ENCODE assay signal across 16 cellular contexts in the genomic region with DNA sequence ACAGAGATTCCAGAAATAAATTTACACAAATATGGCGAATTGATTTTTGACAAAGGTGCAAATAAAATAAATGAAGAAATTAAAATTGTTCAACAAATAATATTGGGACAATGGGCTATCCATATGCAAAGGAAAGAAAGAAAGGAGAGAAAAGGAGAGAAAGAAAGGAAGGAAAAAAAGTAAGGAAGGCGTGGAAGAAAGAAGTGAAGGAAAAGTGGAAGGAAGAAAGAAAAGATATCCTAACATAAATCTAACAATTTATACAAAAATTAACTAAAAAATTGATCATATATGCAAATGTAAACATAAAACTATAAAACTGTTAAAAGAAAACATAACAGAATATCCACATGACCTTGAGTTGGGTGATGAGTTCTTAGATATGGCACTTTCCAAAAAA.
DNase-seq lines count a peak whose midpoint lies in the region; ATAC-seq, FAIRE-seq and TF ChIP-seq lines count a peak whose summit lies in the region.
"Had no signal": no experiment of that assay in that cellular context is flagged by ENCODE, and none has a peak within 500 bp of the region (broad histone marks: within the 10 kb centered on the region; RNA-seq: fewer than 3 reads in every experiment).

No MANE protein-coding gene starts in this region.

- no peaks in the 10 kb centered on the region for H4K20me1 ChIP-seq in K562 (replicated peaks; ENCODE audit: control insufficient read depth, insufficient read depth, low read length)

- no peak for FAIRE-seq in K562 (lab: Jason Lieb, UNC)
- FAIRE-seq: D721Med had no signal

- no peaks in the 10 kb centered on the region for H3K9me1 ChIP-seq in K562 (ENCODE audit: control insufficient read depth, insufficient read depth, low read length)

- no peak for ATAC-seq in K562

- no peak for TF ChIP-seq RAD21 in K562 (CRISPR knock-in tag; conservative IDR thresholded peaks at IDR 0.05 in 1 of 2, IDR thresholded peaks at IDR 0.05 in 1 of 2)

- H3K27me3 Mint-ChIP-seq in activated naive CD4-positive, alpha-beta T cell treated with anti-CD3 and anti-CD28 coated beads, Interleukin-2, amount 50 U/mL, for 24 hours = peaks cover 69% of the 10 kb centered on the region
- H3K27me3 Mint-ChIP-seq in progenitor cell of endocrine pancreas = peaks cover 62% of the 10 kb centered on the region

- DNase-seq in activated naive CD4-positive, alpha-beta T cell (lab: John Stamatoyannopoulos, UW) = no peak
- DNase-seq in K562 (ENCODE audit: extremely low read depth in 1 of 4, low spot score in 3 of 4) (no peak), progenitor cell of endocrine pancreas (ENCODE audit: low spot score, unreplicated experiment) (no peak), posterior vena cava (ENCODE audit: low spot score) (no peak), NCI-H1436 (lab: John Stamatoyannopoulos, UW) (no peak)
- DNase-seq in stimulated activated CD4-positive, alpha-beta T cell treated with anti-CD3 and anti-CD28 coated beads, Interleukin-4, amount 100 ng/mL, for 1 hour = no peak
- DNase-seq: CD4-positive, alpha-beta T cell; DMS79 treated with DMSO at 0.1 percent for 48 hours; GM23248; NCI-H146; NCI-H2107; NCI-H345; Right ventricle myocardium superior had no signal

- peak overlapping the region; percentile 53 for H3K27ac Mint-ChIP-seq in activated naive CD4-positive, alpha-beta T cell treated with anti-CD3 and anti-CD28 coated beads, Interleukin-2, amount 50 U/mL, for 24 hours
- no peak overlapping the region for H3K27ac Mint-ChIP-seq in progenitor cell of endocrine pancreas
- H3K27ac Mint-ChIP-seq: CD4-positive, alpha-beta T cell had no signal

- POLR2A ChIA-PET in K562 (lab: Yijun Ruan, JAX) = no interaction called here

- no peaks in the 10 kb centered on the region for H3K79me2 ChIP-seq in K562 (ENCODE audit: control insufficient read depth, insufficient read depth, low read length)

- no peaks in the 10 kb centered on the region for H3K36me3 ChIP-seq in HUES6 (ENCODE audit: control insufficient read depth, insufficient read depth, low read length)
- H3K36me3 ChIP-seq in K562 (ENCODE audit: control insufficient read depth, insufficient read depth, low read length) = no peaks in the 10 kb centered on the region

- peaks cover 13% of the 10 kb centered on the region for H3K36me3 Mint-ChIP-seq in activated naive CD4-positive, alpha-beta T cell treated with anti-CD3 and anti-CD28 coated beads, Interleukin-2, amount 50 U/mL, for 24 hours
- H3K36me3 Mint-ChIP-seq in progenitor cell of endocrine pancreas (ENCODE audit: insufficient read depth) = no peaks in the 10 kb centered on the region

- H3K4me3 ChIP-seq in HUES6 (ENCODE audit: low read depth, low read length) (peak overlapping the region; percentile 62), K562 (peak overlapping the region; percentile 52; the same call in 1 of the 2 replicates)
- H3K4me3 ChIP-seq: GM23248 had no signal

- H2AFZ ChIP-seq in K562 (ENCODE audit: low read depth, low read length) = peak overlapping the region; percentile 98
- H2AFZ ChIP-seq: GM23248 had no signal

- TF ChIP-seq CTCF in K562 (IDR thresholded peaks at IDR 0.05 in 2 of 3, conservative IDR thresholded peaks at IDR 0.05 in 1 of 3; ENCODE audit: insufficient read depth in 2 of 3, low read depth in 1 of 3, low read length in 3 of 3) (no peak), progenitor cell of endocrine pancreas (IDR thresholded peaks at IDR 0.05; ENCODE audit: unreplicated experiment) (no peak)

- no peak overlapping the region for H3K4me3 Mint-ChIP-seq in activated naive CD4-positive, alpha-beta T cell treated with anti-CD3 and anti-CD28 coated beads, Interleukin-2, amount 50 U/mL, for 24 hours
- peak overlapping the region; percentile 10 for H3K4me3 Mint-ChIP-seq in progenitor cell of endocrine pancreas (ENCODE audit: low read depth)
- H3K4me3 Mint-ChIP-seq: CD4-positive, alpha-beta T cell had no signal

- TF ChIP-seq EP300 in K562 (IDR thresholded peaks at IDR 0.05; ENCODE audit: low read length) = no peak

- peaks cover 42% of the 10 kb centered on the region for H3K9me3 Mint-ChIP-seq in activated naive CD4-positive, alpha-beta T cell treated with anti-CD3 and anti-CD28 coated beads, Interleukin-2, amount 50 U/mL, for 24 hours
- H3K9me3 Mint-ChIP-seq in progenitor cell of endocrine pancreas (ENCODE audit: low read depth) = no peaks in the 10 kb centered on the region

- H3K4me2 ChIP-seq in K562 (ENCODE audit: insufficient read depth, low read length) = peak overlapping the region; percentile 86; the same call in 1 of the 2 replicates

- WGBS in K562 (ENCODE audit: insufficient coverage, low coverage, missing lambda C conversion rate) = 5% methylated on average over 1 of the region's 2 CpGs

- no peak overlapping the region for H3K27ac ChIP-seq in HUES6 (ENCODE audit: low read depth, low read length)
- peak overlapping the region; percentile 93; the same call in 2 of the 3 replicates for H3K27ac ChIP-seq in K562 (ENCODE audit: extremely low read depth, low read depth, low read length)
- H3K27ac ChIP-seq: GM23248 had no signal

- no peaks in the 10 kb centered on the region for H3K4me1 ChIP-seq in HUES6 (ENCODE audit: control insufficient read depth, insufficient read depth, low read length)
- H3K4me1 ChIP-seq in K562 (replicated peaks in 1 of 2; ENCODE audit: control insufficient read depth in 2 of 2, insufficient read depth in 2 of 2, low read length in 2 of 2) = peaks cover 0 to 13% of the 10 kb centered on the region in 2 experiments; a peak in 2 of 5 replicates

- H3K9ac ChIP-seq in HUES6 (ENCODE audit: low read length) (no peak overlapping the region), K562 (ENCODE audit: insufficient read depth in 1 of 2, low read depth in 2 of 2, low read length in 2 of 2) (peak overlapping the region in 1 of 2 experiments; percentile 93; a peak in 2 of 4 replicates)
- H3K9ac ChIP-seq: GM23248 had no signal

- no peak for TF ChIP-seq POLR2A in K562 (conservative IDR thresholded peaks at IDR 0.05)

- no peaks in the 10 kb centered on the region for H3K4me1 Mint-ChIP-seq in activated naive CD4-positive, alpha-beta T cell treated with anti-CD3 and anti-CD28 coated beads, Interleukin-2, amount 50 U/mL, for 24 hours
- H3K4me1 Mint-ChIP-seq in progenitor cell of endocrine pancreas (ENCODE audit: low read depth) = peaks cover 11% of the 10 kb centered on the region

- no TSS peak for BruUV-seq in K562 (replicated peaks; lab: Mats Ljungman, UMichigan)

- CTCF ChIA-PET in K562 (lab: Yijun Ruan, JAX; ENCODE audit: low intra/inter-chr PET ratio) = no interaction called here

- intact Hi-C loops in K562 (cut with micrococcal nuclease) = loop anchor here (2.0 kb wide), 3 partner anchors 33 to 49 kb away; no protein-coding TSS in a partner anchor
- intact Hi-C loops in posterior vena cava (cut with DNase I) = no loop called here

- no peaks in the 10 kb centered on the region for H3K9me3 ChIP-seq in HUES6 (ENCODE audit: control insufficient read depth, insufficient read depth, low read depth, low read length)
- H3K9me3 ChIP-seq in K562 (replicated peaks; ENCODE audit: control insufficient read depth, insufficient read depth, low read depth, low read length) = no peaks in the 10 kb centered on the region

- H3K27me3 ChIP-seq in HUES6 (ENCODE audit: control insufficient read depth, insufficient read depth, low read length) (no peaks in the 10 kb centered on the region), K562 (ENCODE audit: control insufficient read depth in 2 of 2, insufficient read depth in 2 of 2, low read length in 2 of 2) (no peaks in the 10 kb centered on the region)

- in situ Hi-C loops in K562 (cut with MboI) = no loop called here

TF ChIP-seq in K562, 482 proteins besides CTCF, POLR2A, EP300 and RAD21 (continues in another document):
- TF ChIP-seq ARNT (IDR thresholded peaks at IDR 0.05) (peak in 1 of 2 experiments; percentile 67; a peak in 2 of 4 replicates), XRCC5 (IDR thresholded peaks at IDR 0.05; ENCODE audit: low read depth, low read length) (no peak), HLTF (IDR thresholded peaks at IDR 0.05) (peak; percentile 91), NFE2L1 (tag; IDR thresholded peaks at IDR 0.05; ENCODE audit: borderline replicate concordance, low read depth) (0 out of 2 replicates have a peak, but pooled peaks have one; percentile 5), BRD9 (IDR thresholded peaks at IDR 0.05; ENCODE audit: low read depth, partially characterized antibody) (peak; percentile 33)
- TF ChIP-seq, protein P1, sequence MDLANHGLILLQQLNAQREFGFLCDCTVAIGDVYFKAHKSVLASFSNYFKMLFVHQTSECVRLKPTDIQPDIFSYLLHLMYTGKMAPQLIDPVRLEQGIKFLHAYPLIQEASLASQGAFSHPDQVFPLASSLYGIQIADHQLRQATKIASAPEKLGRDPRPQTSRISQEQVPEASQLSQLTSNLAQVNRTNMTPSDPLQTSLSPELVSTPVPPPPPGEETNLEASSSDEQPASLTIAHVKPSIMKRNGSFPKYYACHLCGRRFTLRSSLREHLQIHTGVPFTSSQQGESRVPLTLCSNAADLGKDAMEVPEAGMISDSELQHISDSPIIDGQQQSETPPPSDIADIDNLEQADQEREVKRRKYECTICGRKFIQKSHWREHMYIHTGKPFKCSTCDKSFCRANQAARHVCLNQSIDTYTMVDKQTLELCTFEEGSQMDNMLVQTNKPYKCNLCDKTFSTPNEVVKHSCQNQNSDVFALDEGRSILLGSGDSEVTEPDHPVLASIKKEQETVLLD (IDR thresholded peaks at IDR 0.05) = peak; percentile 75
